In the genomic region with DNA sequence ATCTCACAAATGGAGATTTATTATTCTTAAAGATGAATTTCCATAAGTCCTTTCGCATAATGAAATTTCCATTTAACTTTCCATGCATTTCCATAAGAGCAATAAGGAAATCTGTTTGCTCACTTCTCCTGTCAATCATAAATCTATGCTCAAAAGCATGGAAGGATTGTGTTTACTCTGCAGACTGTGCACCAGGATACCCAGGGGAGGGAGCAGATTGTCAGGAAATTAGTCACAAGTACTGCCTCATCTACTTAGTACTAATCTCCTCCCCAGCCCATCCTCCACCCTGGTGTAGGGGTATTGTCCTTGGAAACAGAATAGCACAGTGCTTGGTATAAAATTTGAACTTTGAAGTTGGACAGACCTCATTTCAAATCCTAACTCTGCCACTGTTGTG, we compare ENCODE assay signal across 11 cellular contexts. TPM values are rescaled to one million over a fixed set of nuclear protein-coding genes. Genes with fewer than 3 reads are reported as not detected.
DNase-seq lines count a peak whose midpoint lies in the region; ATAC-seq and TF ChIP-seq lines count a peak whose summit lies in the region.
"Had no signal": no experiment of that assay in that cellular context is flagged by ENCODE, and none has a peak within 500 bp of the region (broad histone marks: within the 10 kb centered on the region; RNA-seq: fewer than 3 reads in every experiment).

No MANE protein-coding gene starts in this region.

- H3K9me3 Mint-ChIP-seq in activated T-cell treated with anti-CD3 and anti-CD28 coated beads, Interleukin-2, amount 50 U/mL, for 72 hours, result no peaks in the 10 kb centered on the region

- 39 to 83% methylated on average over 1 of the region's 1 CpG for WGBS in sigmoid colon, 2 donors

- ATAC-seq in activated T-cell treated with anti-CD3 and anti-CD28 coated beads, Interleukin-2, amount 50 U/mL, for 72 hours (replicated peaks in 1 of 2), result peak; percentile 47 to 74
- no peak for ATAC-seq in HG02623 (IDR thresholded peaks at IDR 0.05; ENCODE audit: unreplicated experiment)
- ATAC-seq: GM12878 had no signal

- TF ChIP-seq CTCF in choroid plexus epithelial cell (conservative IDR thresholded peaks at IDR 0.05; ENCODE audit: low read depth, low read length), result no peak
- no peak for TF ChIP-seq CTCF in retinal pigment epithelial cell (conservative IDR thresholded peaks at IDR 0.05; ENCODE audit: low read depth, low read length)
- no peak for TF ChIP-seq CTCF in sigmoid colon (IDR thresholded peaks at IDR 0.05)

- TF ChIP-seq EP300 in sigmoid colon (IDR thresholded peaks at IDR 0.05), result no peak

- H3K4me1 ChIP-seq in sigmoid colon, result peaks cover 0 to 13% (median 3%) of the 10 kb centered on the region in 4 donors

- H3K27me3 ChIP-seq in sigmoid colon, result no peaks in the 10 kb centered on the region

- H3K9me3 ChIP-seq in sigmoid colon, result no peaks in the 10 kb centered on the region

- H3K4me1 Mint-ChIP-seq in activated T-cell treated with anti-CD3 and anti-CD28 coated beads, Interleukin-2, amount 50 U/mL, for 72 hours (ENCODE audit: low read depth), result peaks cover 23% of the 10 kb centered on the region
- H3K4me1 Mint-ChIP-seq: B cell had no signal

- intact Hi-C loops in sigmoid colon (cut with DNase I), result no loop called here

- H3K27ac ChIP-seq in sigmoid colon, result no peak overlapping the region

- H3K27ac Mint-ChIP-seq in activated T-cell treated with anti-CD3 and anti-CD28 coated beads, Interleukin-2, amount 50 U/mL, for 72 hours, result no peak overlapping the region
- H3K27ac Mint-ChIP-seq: B cell had no signal

- H3K36me3 Mint-ChIP-seq in activated T-cell treated with anti-CD3 and anti-CD28 coated beads, Interleukin-2, amount 50 U/mL, for 72 hours (ENCODE audit: insufficient read depth in 2 of 2), result no peaks in the 10 kb centered on the region

- TF ChIP-seq POLR2A in sigmoid colon (IDR thresholded peaks at IDR 0.05), result no peak

- peaks cover 5% of the 10 kb centered on the region for H3K27me3 Mint-ChIP-seq in activated T-cell treated with anti-CD3 and anti-CD28 coated beads, Interleukin-2, amount 50 U/mL, for 72 hours (ENCODE audit: low read depth)

- no peak overlapping the region for H3K4me3 Mint-ChIP-seq in activated T-cell treated with anti-CD3 and anti-CD28 coated beads, Interleukin-2, amount 50 U/mL, for 72 hours
- H3K4me3 Mint-ChIP-seq: B cell had no signal

- no peak overlapping the region for H3K4me3 ChIP-seq in choroid plexus epithelial cell (ENCODE audit: low read depth, low read length)
- no peak overlapping the region for H3K4me3 ChIP-seq in retinal pigment epithelial cell (ENCODE audit: low read length)
- H3K4me3 ChIP-seq in sigmoid colon, result no peak overlapping the region
- H3K4me3 ChIP-seq: GM12878 had no signal

- H3K36me3 ChIP-seq in sigmoid colon, result no peaks in the 10 kb centered on the region

- no peak for DNase-seq in activated T-cell treated with anti-CD3 and anti-CD28 coated beads, Interleukin-2, amount 50 U/mL, for 72 hours
- DNase-seq in activated T-cell treated with anti-CD3 and anti-CD28 coated beads, Interleukin-2, amount 50 U/mL, for 48 hours, result no peak
- peak; percentile 76 for DNase-seq in NCI-H2171 treated with DMSO at 0.1 percent for 48 hours (lab: John Stamatoyannopoulos, UW)
- DNase-seq in choroid plexus epithelial cell (ENCODE audit: low read depth), result peak; percentile 74
- peak; percentile 93 for DNase-seq in retinal pigment epithelial cell (ENCODE audit: low read depth)
- no peak for DNase-seq in sigmoid colon
- DNase-seq in GM19240 (ENCODE audit: insufficient read length, low spot score), result no peak
- DNase-seq: aorta had no signal

RNA-seq across cellular contexts. Expression of gene PTGER2, which starts 24.2 kb away (rescaled TPM):
- total RNA-seq in activated T-cell treated with anti-CD3 and anti-CD28 coated beads, Interleukin-2, amount 50 U/mL, for 72 hours, result 1 to 10 TPM; 6.2 to 9.6 TPM
- 1 to 10 TPM in 3 of 4 donors, under 1 TPM in 1; 0.55 to 2.5 (median 1.3) TPM for total RNA-seq in sigmoid colon
- 1 to 10 TPM; 3.0 to 3.9 (median 3.0) TPM for polyA plus RNA-seq in sigmoid colon

Comparison
In these comparisons a context has a peak if more than half of its experiments do, and no peak if none do; other contexts are left out.
1. DNase-seq: peak in NCI-H2171 treated with DMSO at 0.1 percent for 48 hours (single experiment), choroid plexus epithelial cell (single experiment) and retinal pigment epithelial cell (single experiment); none in activated T-cell treated with anti-CD3 and anti-CD28 coated beads, Interleukin-2, amount 50 U/mL, for 72 hours (0 of 2), activated T-cell treated with anti-CD3 and anti-CD28 coated beads, Interleukin-2, amount 50 U/mL, for 48 hours (0 of 2), sigmoid colon (single experiment) and GM19240 (single experiment).